In the genomic region with DNA sequence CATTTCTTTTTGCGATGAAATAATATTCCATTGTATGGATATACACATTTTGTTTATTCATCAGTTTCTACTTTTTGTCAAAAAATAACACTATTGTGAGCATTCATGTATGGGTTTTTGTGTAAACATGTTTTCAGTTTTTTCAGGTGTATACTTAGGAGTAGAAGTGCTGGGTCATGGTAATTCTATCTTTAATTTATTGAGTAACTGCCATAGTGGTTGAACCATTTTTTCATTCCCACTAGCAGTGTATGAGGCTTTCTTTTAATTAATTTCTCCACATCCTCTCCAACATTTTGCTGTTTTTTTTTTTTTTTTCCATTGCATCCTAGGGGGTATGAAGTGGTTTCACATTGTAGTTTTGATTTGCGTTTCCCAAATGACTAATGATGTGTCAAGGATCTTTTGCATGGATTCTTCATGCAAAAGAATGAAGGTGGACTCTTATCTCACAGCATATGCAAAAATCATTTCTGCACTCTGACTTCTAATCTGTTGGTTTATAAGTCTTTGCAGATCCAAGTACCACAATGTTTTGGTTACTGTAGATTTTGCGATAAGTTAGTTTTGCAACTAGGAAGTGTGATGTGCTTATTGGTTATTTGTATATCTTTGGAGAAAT, we compare ENCODE assay signal across 1 cellular context.
TF ChIP-seq lines count a peak whose summit lies in the region.

No MANE protein-coding gene starts in this region.

TF ChIP-seq in endothelial cell of umbilical vein, 7 proteins besides CTCF, POLR2A, EP300 and RAD21 (continued from another document):
- TF ChIP-seq POLR2AphosphoS5 (IDR thresholded peaks at IDR 0.05; ENCODE audit: insufficient read depth, low read depth, low read length) = no peak
TF ChIP-seq in endothelial cell of umbilical vein: peak in this region for 1.
